Comparison of ENCODE assay signal across 2 cellular contexts in genomic region chr6:36329798-36330291, GRCh38.
TF ChIP-seq lines count a peak whose summit lies in the region.

No MANE protein-coding gene starts in this region.

TF ChIP-seq in HCT116, 20 proteins besides CTCF, POLR2A, EP300 and RAD21:
- no peak for TF ChIP-seq ATF3 (IDR thresholded peaks at IDR 0.05)
- no peak for TF ChIP-seq REST (IDR thresholded peaks at IDR 0.05; ENCODE audit: low read depth)
- no peak for TF ChIP-seq YY1 (IDR thresholded peaks at IDR 0.05; ENCODE audit: extremely low read depth, insufficient replicate concordance, low read depth, low read length)
- TF ChIP-seq EZH2phosphoT487 (IDR thresholded peaks at IDR 0.05; ENCODE audit: borderline replicate concordance) = no peak
- no peak for TF ChIP-seq CBX3 (IDR thresholded peaks at IDR 0.05; ENCODE audit: low read depth)
- TF ChIP-seq SRF (IDR thresholded peaks at IDR 0.05; ENCODE audit: low read depth) = no peak
- TF ChIP-seq EZH2 (IDR thresholded peaks at IDR 0.05) = no peak
- no peak for TF ChIP-seq MAX (IDR thresholded peaks at IDR 0.05)
- no peak for TF ChIP-seq FOSL1 (IDR thresholded peaks at IDR 0.05; ENCODE audit: low read depth)
- TF ChIP-seq ZBTB33 (IDR thresholded peaks at IDR 0.05; ENCODE audit: extremely low read depth, insufficient replicate concordance, low read length) = no peak
- TF ChIP-seq ZFX (IDR thresholded peaks at IDR 0.05) = no peak
- TF ChIP-seq SP1 (IDR thresholded peaks at IDR 0.05; ENCODE audit: low read depth) = no peak
- no peak for TF ChIP-seq JUND (IDR thresholded peaks at IDR 0.05)
- TF ChIP-seq ZNF274 (IDR thresholded peaks at IDR 0.05; ENCODE audit: low read depth, low read length) = no peak
- TF ChIP-seq EGR1 (IDR thresholded peaks at IDR 0.05; ENCODE audit: low read depth) = no peak

TF ChIP-seq in H1, 55 proteins besides CTCF, POLR2A, EP300 and RAD21:
- TF ChIP-seq MAX (IDR thresholded peaks at IDR 0.05) (0 out of 2 replicates have a peak, but pooled peaks have one; percentile 27), TAF1 (IDR thresholded peaks at IDR 0.05; ENCODE audit: low read depth, low read length) (no peak)
TF ChIP-seq in H1: peak in this region for 1.
